Comparison of ENCODE assay signal across 1 cellular context in the genomic region with DNA sequence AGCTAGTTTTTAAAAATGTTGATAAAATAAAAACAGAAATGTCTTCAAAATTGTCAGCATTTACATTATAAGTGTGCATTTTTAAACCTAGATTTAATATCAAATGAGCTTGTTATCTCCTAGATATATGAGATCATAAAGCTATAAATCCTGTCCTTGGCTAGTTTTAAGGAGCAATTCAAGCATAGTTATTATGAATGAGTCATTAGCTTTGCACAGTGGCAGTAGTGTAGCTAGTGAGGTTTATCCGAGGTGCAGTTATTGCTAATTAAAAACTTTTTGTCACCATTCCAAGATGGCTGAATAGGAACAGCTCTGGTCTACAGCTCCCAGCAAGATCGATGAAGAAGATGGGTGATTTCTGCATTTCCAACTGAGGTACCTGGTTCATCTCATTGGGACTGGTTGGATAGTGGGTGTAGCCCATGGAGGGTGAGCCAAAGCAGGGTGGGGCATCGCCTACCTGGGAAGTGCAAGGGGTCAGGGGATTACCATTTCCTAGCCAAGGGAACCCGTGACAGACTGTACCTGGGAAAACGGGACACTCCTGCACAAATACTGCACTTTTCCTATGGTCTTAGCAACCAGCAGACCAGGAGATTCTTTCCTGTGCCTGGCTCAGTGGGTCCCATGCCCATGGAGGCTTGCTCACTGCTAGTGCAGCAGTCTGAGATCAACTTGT.
TF ChIP-seq lines count a peak whose summit lies in the region.

No MANE protein-coding gene starts in this region.

TF ChIP-seq in HEK293, 187 proteins besides CTCF, POLR2A, EP300 and RAD21 (continued from another document):
- no peak for TF ChIP-seq ZBTB7A (tag by site-specific recombination; IDR thresholded peaks at IDR 0.05; ENCODE audit: low read depth)
- no peak for TF ChIP-seq ZNF624 (tag by site-specific recombination; IDR thresholded peaks at IDR 0.05)
- 0 out of 2 replicates have a peak, but pooled peaks have one; percentile 30 for TF ChIP-seq OSR2 (tag by site-specific recombination; IDR thresholded peaks at IDR 0.05)
- no peak for TF ChIP-seq ZNF266 (tag by site-specific recombination; IDR thresholded peaks at IDR 0.05; ENCODE audit: low read depth)
- 0 out of 2 replicates have a peak, but pooled peaks have one; percentile 29 for TF ChIP-seq ZNF626 (tag by site-specific recombination; IDR thresholded peaks at IDR 0.05)
- no peak for TF ChIP-seq EGR2 (tag by site-specific recombination; IDR thresholded peaks at IDR 0.05; ENCODE audit: low read depth)
